Comparison of ENCODE assay signal across 9 cellular contexts in genomic region chr2:237434916-237435315, GRCh38. TPM values are rescaled to one million over a fixed set of nuclear protein-coding genes. Genes with fewer than 3 reads are reported as not detected.
DNase-seq lines count a peak whose midpoint lies in the region; ATAC-seq, FAIRE-seq and TF ChIP-seq lines count a peak whose summit lies in the region.
"Had no signal": no experiment of that assay in that cellular context is flagged by ENCODE, and none has a peak within 500 bp of the region (broad histone marks: within the 10 kb centered on the region; RNA-seq: fewer than 3 reads in every experiment).

No MANE protein-coding gene starts in this region.

- H3K27me3 ChIP-seq in Caco-2 (replicated peaks; ENCODE audit: control insufficient read depth, insufficient read depth, low read length), result no peaks in the 10 kb centered on the region

- DNase-seq in SKM-1 treated with dmso at 0.1 percent for 144 hours (lab: John Stamatoyannopoulos, UW; ENCODE audit: unreplicated experiment) (peak; percentile 13), SKM-1 (lab: John Stamatoyannopoulos, UW; ENCODE audit: unreplicated experiment) (no peak), kidney (no peak), Caco-2 (no peak)
- DNase-seq in activated CD4-positive, alpha-beta T cell treated with anti-CD3 and anti-CD28 coated beads for 24 hours (ENCODE audit: low read depth in 2 of 2), result peak; percentile 61 to 72
- DNase-seq in effector CD8-positive, alpha-beta T cell (lab: John Stamatoyannopoulos, UW), result peak; percentile 34
- DNase-seq in stimulated activated CD4-positive, alpha-beta T cell treated with anti-CD3 and anti-CD28 coated beads, Interleukin-1b, Interleukin-23, amount 100 ng/mL, for 1 hour (ENCODE audit: low read depth in 2 of 2), result peak; percentile 44 to 48

- H3K27ac ChIP-seq in kidney (ENCODE audit: low read depth in 2 of 2, low read length in 2 of 2), result no peak overlapping the region
- H3K27ac ChIP-seq: C4-2B had no signal

- POLR2A ChIA-PET in Caco-2 (lab: Charles Lee), result no interaction called here

- H3K27ac Mint-ChIP-seq in Caco-2 (ENCODE audit: unreplicated experiment), result no peak overlapping the region

- no peak for FAIRE-seq in kidney (lab: Jason Lieb, UNC)

- no peaks in the 10 kb centered on the region for H3K4me1 ChIP-seq in kidney (ENCODE audit: control insufficient read depth in 1 of 2, insufficient read depth in 1 of 2, low read depth in 1 of 2, low read length in 2 of 2)
- H3K4me1 ChIP-seq in Caco-2, result no peaks in the 10 kb centered on the region

- H3K4me3 ChIP-seq in kidney (ENCODE audit: low read length in 2 of 2), result no peak overlapping the region
- H3K4me3 ChIP-seq in Caco-2 (ENCODE audit: low read depth, low read length), result no peak overlapping the region

- no peaks in the 10 kb centered on the region for H3K4me1 Mint-ChIP-seq in Caco-2 (ENCODE audit: low read depth, unreplicated experiment)

- no peak overlapping the region for H3K9ac ChIP-seq in kidney (ENCODE audit: low read length in 2 of 2)

- H3K36me3 Mint-ChIP-seq in Caco-2 (ENCODE audit: insufficient read depth, unreplicated experiment), result no peaks in the 10 kb centered on the region

- H3K36me3 ChIP-seq in kidney (ENCODE audit: control insufficient read depth in 1 of 2, insufficient read depth in 2 of 2, low read length in 2 of 2) (no peaks in the 10 kb centered on the region), Caco-2 (ENCODE audit: control insufficient read depth, insufficient read depth, low read length) (no peaks in the 10 kb centered on the region)

- peaks cover 7% of the 10 kb centered on the region for H3K27me3 Mint-ChIP-seq in Caco-2 (ENCODE audit: insufficient read depth, unreplicated experiment)

- H3K9me3 Mint-ChIP-seq in Caco-2 (ENCODE audit: unreplicated experiment), result no peaks in the 10 kb centered on the region

- CTCF ChIA-PET in Caco-2 (lab: Charles Lee), result no interaction called here

- ATAC-seq in HG02973 (IDR thresholded peaks at IDR 0.05; ENCODE audit: unreplicated experiment), result no peak

- TF ChIP-seq CTCF in kidney (IDR thresholded peaks at IDR 0.05; ENCODE audit: borderline replicate concordance, extremely low read depth, insufficient read depth) (no peak), Caco-2 (IDR thresholded peaks at IDR 0.05; ENCODE audit: insufficient read depth in 1 of 2, low read depth in 1 of 2, low read length in 1 of 2, severe bottlenecking in 1 of 2, unreplicated experiment in 1 of 2) (no peak)

- intact Hi-C loops in kidney (cut with DNase I) (no loop called here), Caco-2 (cut with micrococcal nuclease; ENCODE audit: unreplicated experiment) (no loop called here)

- BruUV-seq in Caco-2 (replicated peaks; lab: Mats Ljungman, UMichigan), result no TSS peak

- no peak overlapping the region for H3K4me3 Mint-ChIP-seq in Caco-2 (ENCODE audit: unreplicated experiment)

- H3K9me3 ChIP-seq in kidney (ENCODE audit: control insufficient read depth in 1 of 2, low read length in 2 of 2), result no peaks in the 10 kb centered on the region
- H3K9me3 ChIP-seq in Caco-2, result no peaks in the 10 kb centered on the region

RNA-seq across cellular contexts. Expression of gene COL6A3, which starts 21.0 kb away (rescaled TPM):
- total RNA-seq in kidney (59.5 TPM), Caco-2 (2022) (0.73 and 2.1 TPM in 2 replicates)
- 3.8 TPM for polyA plus RNA-seq in kidney (ENCODE audit: insufficient read depth, low read depth, low replicate concordance)

RNA-seq across cellular contexts. Expression of gene MLPH, which starts 52.1 kb away (rescaled TPM):
- total RNA-seq in kidney (9.6 TPM), Caco-2 (2022) (not detected in 2 replicates)
- 4.6 TPM for polyA plus RNA-seq in kidney (ENCODE audit: insufficient read depth, low read depth, low replicate concordance)

Comparison
In these comparisons a context has a peak if more than half of its experiments do, and no peak if none do; other contexts are left out.
1. DNase-seq: peak in SKM-1 treated with dmso at 0.1 percent for 144 hours (single experiment), activated CD4-positive, alpha-beta T cell treated with anti-CD3 and anti-CD28 coated beads for 24 hours (2 of 2), effector CD8-positive, alpha-beta T cell (single experiment) and stimulated activated CD4-positive, alpha-beta T cell treated with anti-CD3 and anti-CD28 coated beads, Interleukin-1b, Interleukin-23, amount 100 ng/mL, for 1 hour (2 of 2); none in SKM-1 (single experiment), kidney (single experiment) and Caco-2 (0 of 2).
2. RNA of gene COL6A3, which starts 21.0 kb away (total RNA-seq): 59.5 TPM in kidney (single experiment); 0.73 to 2.1 TPM in Caco-2; every median in the first group is over 10 times any median in the second.